In the genomic region with DNA sequence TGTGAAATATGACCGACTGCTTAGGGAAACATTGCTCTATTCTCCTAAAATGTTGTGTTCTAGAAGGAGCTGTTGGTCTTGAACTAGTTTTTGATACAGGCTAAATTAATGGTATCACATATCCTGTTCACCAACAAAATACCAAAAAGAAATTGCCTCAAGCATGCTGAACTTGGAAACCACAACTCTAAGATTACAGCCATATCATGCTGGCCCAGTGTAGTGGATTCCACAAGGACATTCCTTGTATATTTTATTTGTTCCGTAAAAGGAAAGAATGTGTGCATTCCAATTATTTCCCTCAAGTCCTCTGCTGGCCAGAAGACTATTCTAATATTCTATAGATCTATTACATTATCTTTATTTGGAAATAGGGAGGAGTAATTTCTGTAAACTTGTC, we compare ENCODE assay signal across 17 cellular contexts. TPM values are rescaled to one million over a fixed set of nuclear protein-coding genes. Genes with fewer than 3 reads are reported as not detected.
DNase-seq lines count a peak whose midpoint lies in the region; ATAC-seq and TF ChIP-seq lines count a peak whose summit lies in the region.
"Had no signal": no experiment of that assay in that cellular context is flagged by ENCODE, and none has a peak within 500 bp of the region (broad histone marks: within the 10 kb centered on the region; RNA-seq: fewer than 3 reads in every experiment).

No MANE protein-coding gene starts in this region.

- H3K9me3 Mint-ChIP-seq in activated T-cell treated with anti-CD3 and anti-CD28 coated beads, Interleukin-2, amount 50 U/mL, for 24 hours, result no peaks in the 10 kb centered on the region
- peaks cover 4% of the 10 kb centered on the region for H3K9me3 Mint-ChIP-seq in CD8-positive, alpha-beta T cell

- H3K27me3 ChIP-seq in heart left ventricle (no peaks in the 10 kb centered on the region), smooth muscle cell (ENCODE audit: low read depth) (no peaks in the 10 kb centered on the region), SJCRH30 (no peaks in the 10 kb centered on the region)
- H3K27me3 ChIP-seq in CD8-positive, alpha-beta T cell (ENCODE audit: insufficient read depth, low read length), result no peaks in the 10 kb centered on the region
- H3K27me3 ChIP-seq: BE2C, Peyer's patch had no signal

- H3K4me3 Mint-ChIP-seq in activated T-cell treated with anti-CD3 and anti-CD28 coated beads, Interleukin-2, amount 50 U/mL, for 24 hours, result no peak overlapping the region
- H3K4me3 Mint-ChIP-seq in CD8-positive, alpha-beta T cell, result no peak overlapping the region
- H3K4me3 Mint-ChIP-seq: CD4-positive, CD25-positive, alpha-beta regulatory T cell had no signal

- no peaks in the 10 kb centered on the region for H4K20me1 ChIP-seq in smooth muscle cell (ENCODE audit: low read depth)

- no peak for TF ChIP-seq CTCF in heart left ventricle (IDR thresholded peaks at IDR 0.05)
- TF ChIP-seq CTCF in fibroblast of pulmonary artery (IDR thresholded peaks at IDR 0.05; ENCODE audit: low read length, missing control alignments), result no peak
- no peak for TF ChIP-seq CTCF in smooth muscle cell (IDR thresholded peaks at IDR 0.05; ENCODE audit: borderline replicate concordance, insufficient read depth, poor library complexity, severe bottlenecking)
- TF ChIP-seq CTCF in CD8-positive, alpha-beta T cell (IDR thresholded peaks at IDR 0.05), result no peak

- H3K4me3 ChIP-seq in heart left ventricle (no peak overlapping the region), fibroblast of pulmonary artery (replicated peaks; ENCODE audit: low read depth, low read length) (no peak overlapping the region), smooth muscle cell (no peak overlapping the region), SJCRH30 (no peak overlapping the region)
- no peak overlapping the region for H3K4me3 ChIP-seq in CD8-positive, alpha-beta T cell (ENCODE audit: low read depth, low read length)
- H3K4me3 ChIP-seq: Peyer's patch had no signal

- H3K27ac Mint-ChIP-seq in activated T-cell treated with anti-CD3 and anti-CD28 coated beads, Interleukin-2, amount 50 U/mL, for 24 hours, result no peak overlapping the region
- H3K27ac Mint-ChIP-seq in CD8-positive, alpha-beta T cell, result no peak overlapping the region
- H3K27ac Mint-ChIP-seq: CD4-positive, CD25-positive, alpha-beta regulatory T cell had no signal

- H3F3A ChIP-seq in smooth muscle cell (ENCODE audit: low read depth), result peaks cover 10% of the 10 kb centered on the region

- POLR2A ChIA-PET in CD8-positive, alpha-beta T cell (lab: Charles Lee), result no interaction called here

- no peaks in the 10 kb centered on the region for H3K4me1 Mint-ChIP-seq in activated T-cell treated with anti-CD3 and anti-CD28 coated beads, Interleukin-2, amount 50 U/mL, for 24 hours (ENCODE audit: low read depth)
- H3K4me1 Mint-ChIP-seq in CD8-positive, alpha-beta T cell (ENCODE audit: low read depth), result no peaks in the 10 kb centered on the region
- H3K4me1 Mint-ChIP-seq: CD4-positive, CD25-positive, alpha-beta regulatory T cell had no signal

- H3K4me1 ChIP-seq in heart left ventricle, result peaks cover 0 to 12% (median 0%) of the 10 kb centered on the region in 12 donors
- H3K4me1 ChIP-seq in smooth muscle cell (ENCODE audit: low read depth), result peaks cover 10% of the 10 kb centered on the region
- H3K4me1 ChIP-seq in CD8-positive, alpha-beta T cell (ENCODE audit: insufficient read depth, low read length), result no peaks in the 10 kb centered on the region
- H3K4me1 ChIP-seq in SJCRH30, result peaks cover 12% of the 10 kb centered on the region; the same call in 1 of the 2 replicates
- H3K4me1 ChIP-seq: BE2C, Peyer's patch had no signal

- no peak for TF ChIP-seq POLR2A in heart left ventricle (IDR thresholded peaks at IDR 0.05)

- no peaks in the 10 kb centered on the region for H3K27me3 Mint-ChIP-seq in activated T-cell treated with anti-CD3 and anti-CD28 coated beads, Interleukin-2, amount 50 U/mL, for 24 hours
- no peaks in the 10 kb centered on the region for H3K27me3 Mint-ChIP-seq in CD8-positive, alpha-beta T cell (ENCODE audit: low read depth)
- H3K27me3 Mint-ChIP-seq: CD4-positive, CD25-positive, alpha-beta regulatory T cell had no signal

- H3K79me2 ChIP-seq in smooth muscle cell (ENCODE audit: low read depth), result no peaks in the 10 kb centered on the region

- ATAC-seq in heart left ventricle (no peak), Right ventricle myocardium inferior (no peak)
- no peak for ATAC-seq in CD8-positive, alpha-beta T cell

- H2AFZ ChIP-seq in smooth muscle cell (ENCODE audit: low read depth), result no peak overlapping the region

- H3K27ac ChIP-seq in heart left ventricle, result peak overlapping the region in 8 of 12 donors; percentile 18 to 95 (median 90)
- no peak overlapping the region for H3K27ac ChIP-seq in smooth muscle cell (ENCODE audit: low read depth)
- no peak overlapping the region for H3K27ac ChIP-seq in CD8-positive, alpha-beta T cell (ENCODE audit: low read depth, low read length)
- no peak overlapping the region for H3K27ac ChIP-seq in SJCRH30
- H3K27ac ChIP-seq: Peyer's patch had no signal

- H3K36me3 Mint-ChIP-seq in activated T-cell treated with anti-CD3 and anti-CD28 coated beads, Interleukin-2, amount 50 U/mL, for 24 hours (ENCODE audit: low read depth), result no peaks in the 10 kb centered on the region
- H3K36me3 Mint-ChIP-seq in CD8-positive, alpha-beta T cell, result no peaks in the 10 kb centered on the region
- H3K36me3 Mint-ChIP-seq: CD4-positive, CD25-positive, alpha-beta regulatory T cell had no signal

- H3K36me3 ChIP-seq in heart left ventricle (peaks cover 0 to 6% (median 0%) of the 10 kb centered on the region in 9 donors), smooth muscle cell (ENCODE audit: low read depth) (no peaks in the 10 kb centered on the region), SJCRH30 (0 out of 2 replicates have a peak, but pooled peaks cover 2% of the 10 kb centered on the region)
- H3K36me3 ChIP-seq in CD8-positive, alpha-beta T cell (ENCODE audit: insufficient read depth, low read length), result no peaks in the 10 kb centered on the region
- H3K36me3 ChIP-seq: BE2C, Peyer's patch had no signal

- H3K9me3 ChIP-seq in heart left ventricle (no peaks in the 10 kb centered on the region), smooth muscle cell (replicated peaks; ENCODE audit: low read depth) (no peaks in the 10 kb centered on the region), SJCRH30 (replicated peaks) (no peaks in the 10 kb centered on the region)
- H3K9me3 ChIP-seq in CD8-positive, alpha-beta T cell (ENCODE audit: low read length), result no peaks in the 10 kb centered on the region
- H3K9me3 ChIP-seq: BE2C, Caco-2, Peyer's patch had no signal

- intact Hi-C loops in heart left ventricle (cut with DNase I), result loop anchor here in 5 of 10 donors (5.0 to 10.0 kb wide), 6 partner anchors 98 to 178 kb away; no protein-coding TSS in a partner anchor
- intact Hi-C loops in Right ventricle myocardium inferior (cut with DNase I), result loop anchor here (10.0 kb wide), 1 partner anchor 626 kb away; a partner anchor contains a TSS
- intact Hi-C loops in CD8-positive, alpha-beta T cell (cut with DNase I, micrococcal nuclease), result no loop called here

- peak overlapping the region; percentile 58 for H3K4me2 ChIP-seq in smooth muscle cell

- CTCF ChIA-PET in CD8-positive, alpha-beta T cell (lab: Charles Lee), result no interaction called here

- no peak overlapping the region for H3K9ac ChIP-seq in smooth muscle cell (ENCODE audit: low read depth)

- 63 to 70% (median 66%) methylated on average over 2 of the region's 2 CpGs for WGBS in heart left ventricle, 4 donors
- WGBS in smooth muscle cell (ENCODE audit: low lambda C conversion rate), result 59% methylated on average over 2 of the region's 2 CpGs

- DNase-seq in heart left ventricle (no peak), Right ventricle myocardium inferior (ENCODE audit: missing footprints) (no peak), astrocyte of the hippocampus (ENCODE audit: low read depth, low spot score) (peak; percentile 79), fibroblast of pulmonary artery (ENCODE audit: low read depth) (peak; percentile 80), smooth muscle cell (lab: John Stamatoyannopoulos, UW; ENCODE audit: unreplicated experiment) (no peak), SJCRH30 (no peak)
- DNase-seq in activated T-cell treated with anti-CD3 and anti-CD28 coated beads, Interleukin-2, amount 50 U/mL, for 24 hours, result no peak
- DNase-seq in CD8-positive, alpha-beta T cell, result no peak
- DNase-seq: BE2C; Caco-2; CD4-positive, CD25-positive, alpha-beta regulatory T cell; GDM1; HCEC 1CT; Kasumi-1; NCI-H1105; NCI-H2081 treated with DMSO at 0.1 percent for 48 hours; Peyer's patch had no signal

RNA-seq across cellular contexts. Expression of a gene that starts 1.7 kb away (rescaled TPM):
- total RNA-seq in heart left ventricle (100 to 1,000 TPM; 390 to 855 (median 591) TPM), Right ventricle myocardium inferior (666 TPM), smooth muscle cell (12.8 and 14.9 TPM in 2 replicates)
- polyA plus RNA-seq in heart left ventricle (100 to 1,000 TPM; 187 to 383 TPM), smooth muscle cell (1.8 and 3.5 TPM in 2 replicates)
- total RNA-seq in CD8-positive, alpha-beta T cell, result not detected
- 0.08 and 0.20 TPM in 2 replicates for total RNA-seq in SJCRH30 (2014; rRNA removed; shearing (Covaris generic))

Comparison
In these comparisons a context has a peak if more than half of its experiments do, and no peak if none do; other contexts are left out.
1. DNase-seq: peak in astrocyte of the hippocampus (single experiment) and fibroblast of pulmonary artery (single experiment); none in heart left ventricle (0 of 5), Right ventricle myocardium inferior (single experiment), smooth muscle cell (single experiment), activated T-cell treated with anti-CD3 and anti-CD28 coated beads, Interleukin-2, amount 50 U/mL, for 24 hours (single experiment), CD8-positive, alpha-beta T cell (0 of 7) and SJCRH30 (0 of 2).
2. H3K27ac ChIP-seq: peak in heart left ventricle (8 of 12); none in smooth muscle cell (single experiment), CD8-positive, alpha-beta T cell (single experiment) and SJCRH30 (single experiment).
3. RNA of a gene that starts 1.7 kb away (total RNA-seq): 666 TPM in Right ventricle myocardium inferior (single experiment) and 390 to 855 TPM in heart left ventricle; 12.8 to 14.9 TPM in smooth muscle cell, 0.08 to 0.20 TPM in SJCRH30 and not detected in CD8-positive, alpha-beta T cell; every median in the first group is over 10 times any median in the second.